ENCODE assay signal across 9 cellular contexts in the genomic region with DNA sequence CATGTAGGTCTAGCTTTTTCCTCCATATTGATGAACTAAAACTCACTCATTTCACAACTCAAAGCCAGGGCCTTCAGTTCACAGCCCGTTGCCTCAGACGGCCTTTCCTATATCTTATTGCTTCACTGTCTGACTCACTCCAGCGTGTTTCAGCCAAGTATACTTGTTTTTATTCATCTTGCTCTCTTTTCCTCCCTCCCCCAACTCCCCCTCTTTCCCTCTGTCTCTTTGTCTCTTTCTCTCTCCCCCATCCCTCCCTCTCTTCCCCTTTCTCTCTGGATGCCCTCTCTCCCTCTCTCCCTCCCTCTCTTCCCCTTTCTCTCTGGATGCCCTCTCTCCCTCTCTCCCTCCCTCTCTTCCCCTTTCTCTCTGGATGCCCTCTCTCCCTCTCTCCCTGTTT. TPM values are rescaled to one million over a fixed set of nuclear protein-coding genes. Genes with fewer than 3 reads are reported as not detected.
DNase-seq lines count a peak whose midpoint lies in the region; FAIRE-seq and TF ChIP-seq lines count a peak whose summit lies in the region.
"Not testable (repeated sequence)": the region's sequence is repeated elsewhere in the genome, so short reads cannot be mapped to it uniquely, and the experiment has no call there.
"Had no signal": no experiment of that assay in that cellular context is flagged by ENCODE, and none has a peak within 500 bp of the region (broad histone marks: within the 10 kb centered on the region; RNA-seq: fewer than 3 reads in every experiment).

No MANE protein-coding gene starts in this region.

- not testable (repeated sequence) for TF ChIP-seq CTCF in coronary artery (IDR thresholded peaks at IDR 0.05); retinal pigment epithelial cell (conservative IDR thresholded peaks at IDR 0.05; ENCODE audit: low read depth, low read length)

- DNase-seq in GM04503 (ENCODE audit: low read depth) (peak; percentile 89), NOMO-1 treated with DMSO at 0.1 percent for 48 hours (lab: John Stamatoyannopoulos, UW; ENCODE audit: unreplicated experiment) (peak; percentile 92), glomerular visceral epithelial cell (ENCODE audit: extremely low spot score) (peak; percentile 54), mesenteric fat pad (ENCODE audit: low spot score) (peak; percentile 12), retinal pigment epithelial cell (ENCODE audit: low read depth) (peak; percentile 74), urothelium cell line (ENCODE audit: low spot score) (peak; percentile 39)
- peak; percentile 46 for DNase-seq in activated CD8-positive, alpha-beta memory T cell treated with anti-CD3 and anti-CD28 coated beads, Interleukin-2, amount 50 U/mL, for 48 hours
- not testable (repeated sequence) for DNase-seq in coronary artery (ENCODE audit: low spot score)

- H3K4me3 ChIP-seq in coronary artery; retinal pigment epithelial cell (ENCODE audit: low read length): not testable (repeated sequence)

- H3K27ac ChIP-seq in coronary artery, result peak overlapping the region; percentile 96

- FAIRE-seq in urothelium cell line (lab: Jason Lieb, UNC), result not testable (repeated sequence)

RNA-seq across cellular contexts. Expression of a gene that starts 38.9 kb away (rescaled TPM):
- 270 TPM for total RNA-seq in mesenteric fat pad
- total RNA-seq: PC-9 had no signal
